9 cellular contexts compared by ENCODE assay signal in genomic region chr3:178001670-178002101, GRCh38.
A peak's percentile ranks its signal among the peaks of the same experiment; 100 is the strongest.
DNase-seq lines count a peak whose midpoint lies in the region; ATAC-seq and TF ChIP-seq lines count a peak whose summit lies in the region.
"Had no signal": no experiment of that assay in that cellular context is flagged by ENCODE, and none has a peak within 500 bp of the region (broad histone marks: within the 10 kb centered on the region; RNA-seq: fewer than 3 reads in every experiment).

No MANE protein-coding gene starts in this region.

- no peak overlapping the region for H3K4me3 Mint-ChIP-seq in endodermal cell

- TF ChIP-seq CTCF in endodermal cell (conservative IDR thresholded peaks at IDR 0.05) (no peak), BE2C (IDR thresholded peaks at IDR 0.05; ENCODE audit: low read depth, low read length) (no peak)

- no peaks in the 10 kb centered on the region for H3K27me3 Mint-ChIP-seq in endodermal cell (ENCODE audit: insufficient read depth)

- peaks cover 6% of the 10 kb centered on the region for H3K9me3 Mint-ChIP-seq in endodermal cell

- no peak overlapping the region for H3K27ac ChIP-seq in endodermal cell (ENCODE audit: low read depth, low read length)
- H3K27ac ChIP-seq: BLaER1 had no signal

- H3K9me3 ChIP-seq in endodermal cell (ENCODE audit: control insufficient read depth, low read length) (peaks cover 8% of the 10 kb centered on the region), BE2C (no peaks in the 10 kb centered on the region)

- no peak overlapping the region for H3K27ac Mint-ChIP-seq in endodermal cell

- no peaks in the 10 kb centered on the region for H3K4me1 ChIP-seq in endodermal cell (ENCODE audit: control insufficient read depth, insufficient read depth, low read length)
- H3K4me1 ChIP-seq in BE2C, result peaks cover 11% of the 10 kb centered on the region

- H3K4me1 Mint-ChIP-seq in endodermal cell, result peaks cover 2% of the 10 kb centered on the region

- peak; percentile 75 for ATAC-seq in HG03064 (IDR thresholded peaks at IDR 0.05; ENCODE audit: low read depth, unreplicated experiment)
- ATAC-seq in stimulated activated naive CD8-positive, alpha-beta T cell treated with anti-CD3 and anti-CD28 coated beads, Interleukin-15, Interleukin-2, amounts not matched to agents 100 U/mL and 50 U/mL, for 24 hours, result peak; percentile 93

- DNase-seq in activated gamma-delta T cell treated with anti-CD3 and anti-CD28 coated beads, Interleukin-2, amount 50 U/mL, for 16 hours (ENCODE audit: low read depth), result peak; percentile 1
- DNase-seq in activated gamma-delta T cell (lab: John Stamatoyannopoulos, UW) (no peak), endodermal cell (no peak), BE2C (no peak), NCI-H2171 treated with DMSO at 0.1 percent for 48 hours (lab: John Stamatoyannopoulos, UW) (no peak)
- peak; percentile 20 to 33 for DNase-seq in activated CD4-positive, alpha-beta T cell treated with anti-CD3 and anti-CD28 coated beads, Interleukin-2, amount 50 U/mL, for 48 hours
- peak; percentile 24 for DNase-seq in stimulated activated naive CD8-positive, alpha-beta T cell treated with anti-CD3 and anti-CD28 coated beads, Interleukin-15, Interleukin-2, amounts not matched to agents 100 U/mL and 50 U/mL, for 24 hours

- H3K36me3 Mint-ChIP-seq in endodermal cell (ENCODE audit: low read depth), result no peaks in the 10 kb centered on the region

- 79% methylated on average over 1 of the region's 1 CpG; no CpG with 5 or more reads in 1 of the 2 experiments for WGBS in endodermal cell (ENCODE audit: insufficient coverage in 1 of 2, insufficient read length in 1 of 2), 2 experiments

- H3K27me3 ChIP-seq in endodermal cell (ENCODE audit: control insufficient read depth, insufficient read depth, low read length, poor library complexity, severe bottlenecking) (no peaks in the 10 kb centered on the region), BE2C (no peaks in the 10 kb centered on the region)
- H3K27me3 ChIP-seq: BLaER1 had no signal

- no peak overlapping the region for H3K9ac ChIP-seq in endodermal cell (ENCODE audit: extremely low read depth, low read length, poor library complexity, severe bottlenecking)
- H3K9ac ChIP-seq: BLaER1 had no signal

- no peak overlapping the region for H3K4me3 ChIP-seq in endodermal cell (ENCODE audit: low read length)
- no peak overlapping the region for H3K4me3 ChIP-seq in BE2C (ENCODE audit: low read depth, low read length)
- H3K4me3 ChIP-seq: BLaER1 had no signal

- H3K36me3 ChIP-seq in endodermal cell (ENCODE audit: control insufficient read depth, insufficient read depth, low read length) (no peaks in the 10 kb centered on the region), BE2C (no peaks in the 10 kb centered on the region)
- H3K36me3 ChIP-seq: BLaER1 had no signal

Comparison
In these comparisons a context has a peak if more than half of its experiments do, and no peak if none do; other contexts are left out.
1. DNase-seq: peak in activated gamma-delta T cell treated with anti-CD3 and anti-CD28 coated beads, Interleukin-2, amount 50 U/mL, for 16 hours (single experiment), activated CD4-positive, alpha-beta T cell treated with anti-CD3 and anti-CD28 coated beads, Interleukin-2, amount 50 U/mL, for 48 hours (2 of 2) and stimulated activated naive CD8-positive, alpha-beta T cell treated with anti-CD3 and anti-CD28 coated beads, Interleukin-15, Interleukin-2, amounts not matched to agents 100 U/mL and 50 U/mL, for 24 hours (single experiment); none in activated gamma-delta T cell (single experiment), endodermal cell (single experiment), BE2C (single experiment) and NCI-H2171 treated with DMSO at 0.1 percent for 48 hours (single experiment).